12 cellular contexts compared by ENCODE assay signal in the genomic region with DNA sequence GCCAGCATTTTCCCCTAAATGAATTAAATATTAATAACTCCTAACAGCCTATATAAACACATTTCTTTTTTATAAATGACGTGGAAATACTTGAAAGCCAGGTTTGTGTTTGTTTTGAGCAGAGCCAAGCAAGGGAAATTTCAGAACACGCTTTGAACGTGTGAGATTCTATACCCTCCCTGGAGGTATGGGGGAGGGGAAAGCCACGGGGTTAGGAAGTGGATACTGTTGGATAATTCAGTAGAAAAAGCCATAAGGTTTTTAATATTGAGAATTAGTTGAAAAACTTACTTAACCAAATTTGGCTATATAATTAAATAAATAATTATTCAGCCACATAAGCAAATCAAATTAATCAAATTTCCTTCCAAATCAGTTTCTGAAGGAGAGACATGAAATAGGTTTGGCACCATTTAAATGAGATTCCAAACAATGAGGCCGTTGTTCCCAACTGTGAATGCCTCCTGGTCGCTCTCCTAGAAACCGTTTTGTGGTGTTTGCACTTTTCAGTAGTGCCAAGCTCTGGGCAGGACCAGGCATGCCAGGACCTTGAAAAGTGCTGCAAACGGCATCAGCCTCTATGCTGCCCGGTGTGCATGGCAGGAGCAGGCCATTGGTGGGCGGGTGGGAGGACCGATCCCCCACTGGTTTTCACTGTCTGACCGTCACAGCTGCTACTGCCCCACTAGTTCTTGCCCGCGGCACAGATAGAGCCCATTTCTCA.
DNase-seq lines count a peak whose midpoint lies in the region; ATAC-seq and TF ChIP-seq lines count a peak whose summit lies in the region.
"Had no signal": no experiment of that assay in that cellular context is flagged by ENCODE, and none has a peak within 500 bp of the region (broad histone marks: within the 10 kb centered on the region; RNA-seq: fewer than 3 reads in every experiment).

No MANE protein-coding gene starts in this region.

- H3K4me3 ChIP-seq in HUES6 (ENCODE audit: low read depth, low read length): peak overlapping the region; percentile 38; the same call in 1 of the 2 replicates
- H3K4me3 ChIP-seq in epithelial cell of esophagus (ENCODE audit: low read length): no peak overlapping the region
- no peak overlapping the region for H3K4me3 ChIP-seq in gastrocnemius medialis

- H3K4me3 Mint-ChIP-seq in T-helper 2 cell treated with Interferon-gamma antibody and Interleukin-4, amounts not matched to agents 5 μg/mL and 100 μg/mL, for 36 hours: no peak overlapping the region
- H3K4me3 Mint-ChIP-seq in type B pancreatic cell: no peak overlapping the region

- H3K9me3 Mint-ChIP-seq in T-helper 2 cell treated with Interferon-gamma antibody and Interleukin-4, amounts not matched to agents 5 μg/mL and 100 μg/mL, for 36 hours: no peaks in the 10 kb centered on the region
- no peaks in the 10 kb centered on the region for H3K9me3 Mint-ChIP-seq in type B pancreatic cell

- H3K27me3 ChIP-seq in HUES6 (ENCODE audit: control insufficient read depth, insufficient read depth, low read length): no peaks in the 10 kb centered on the region
- H3K27me3 ChIP-seq in gastrocnemius medialis: no peaks in the 10 kb centered on the region

- no peak for TF ChIP-seq POLR2A in gastrocnemius medialis (IDR thresholded peaks at IDR 0.05)

- TF ChIP-seq CTCF in epithelial cell of esophagus (IDR thresholded peaks at IDR 0.05; ENCODE audit: insufficient read depth, low read depth, low read length, missing control alignments) (no peak), gastrocnemius medialis (IDR thresholded peaks at IDR 0.05 in 4 of 5, conservative IDR thresholded peaks at IDR 0.05 in 1 of 5) (no peak), type B pancreatic cell (conservative IDR thresholded peaks at IDR 0.05) (no peak)

- H3K27ac Mint-ChIP-seq in T-helper 2 cell treated with Interferon-gamma antibody and Interleukin-4, amounts not matched to agents 5 μg/mL and 100 μg/mL, for 36 hours: no peak overlapping the region
- H3K27ac Mint-ChIP-seq in type B pancreatic cell: no peak overlapping the region

- H3K36me3 ChIP-seq in HUES6 (ENCODE audit: control insufficient read depth, insufficient read depth, low read length) (no peaks in the 10 kb centered on the region), gastrocnemius medialis (no peaks in the 10 kb centered on the region)

- H3K27me3 Mint-ChIP-seq in T-helper 2 cell treated with Interferon-gamma antibody and Interleukin-4, amounts not matched to agents 5 μg/mL and 100 μg/mL, for 36 hours (ENCODE audit: low read depth): no peaks in the 10 kb centered on the region
- no peaks in the 10 kb centered on the region for H3K27me3 Mint-ChIP-seq in type B pancreatic cell

- no peaks in the 10 kb centered on the region for H3K4me1 Mint-ChIP-seq in T-helper 2 cell treated with Interferon-gamma antibody and Interleukin-4, amounts not matched to agents 5 μg/mL and 100 μg/mL, for 36 hours (ENCODE audit: low read depth)
- no peaks in the 10 kb centered on the region for H3K4me1 Mint-ChIP-seq in type B pancreatic cell (ENCODE audit: unreplicated experiment)

- intact Hi-C loops in posterior cingulate gyrus (cut with DNase I): no loop called here
- intact Hi-C loops in gastrocnemius medialis (cut with DNase I; ENCODE audit: low total_unique reads): no loop called here

- H3K27ac ChIP-seq in HUES6 (ENCODE audit: low read depth, low read length) (no peak overlapping the region), gastrocnemius medialis (no peak overlapping the region)

- no peak for ATAC-seq in gastrocnemius medialis

- peaks cover 7% of the 10 kb centered on the region; the same call in 1 of the 2 replicates for H3K9me3 ChIP-seq in HUES6 (ENCODE audit: control insufficient read depth, insufficient read depth, low read depth, low read length)
- no peaks in the 10 kb centered on the region for H3K9me3 ChIP-seq in gastrocnemius medialis

- no peaks in the 10 kb centered on the region; the same call in 1 of the 2 replicates for H3K4me1 ChIP-seq in HUES6 (ENCODE audit: control insufficient read depth, insufficient read depth, low read length)
- H3K4me1 ChIP-seq in gastrocnemius medialis: no peaks in the 10 kb centered on the region

- peaks cover 2% of the 10 kb centered on the region for H3K36me3 Mint-ChIP-seq in T-helper 2 cell treated with Interferon-gamma antibody and Interleukin-4, amounts not matched to agents 5 μg/mL and 100 μg/mL, for 36 hours (ENCODE audit: low read depth)
- no peaks in the 10 kb centered on the region for H3K36me3 Mint-ChIP-seq in type B pancreatic cell

- no peak overlapping the region for H3K9ac ChIP-seq in HUES6 (ENCODE audit: low read length)

- in situ Hi-C loops in gastrocnemius medialis (cut with MboI; ENCODE audit: low sequenced_read_pairs in 4 of 4): no loop called here

- peak; percentile 99 for DNase-seq in NCI-H526 treated with DMSO at 0.1 percent for 48 hours (lab: John Stamatoyannopoulos, UW)
- peak; percentile 74 for DNase-seq in epithelial cell of esophagus (ENCODE audit: low read depth)
- DNase-seq in posterior cingulate gyrus: peak in 6 of 10 donors; percentile 17 to 27 (median 22)
- no peak for DNase-seq in NK-92 (lab: John Stamatoyannopoulos, UW; ENCODE audit: unreplicated experiment)
- DNase-seq in gastrocnemius medialis: no peak
- DNase-seq in T-helper 2 cell treated with Interferon-gamma antibody and Interleukin-4, amounts not matched to agents 5 μg/mL and 100 μg/mL, for 36 hours (ENCODE audit: low spot score): no peak
- no peak for DNase-seq in type B pancreatic cell (ENCODE audit: extremely low spot score, unreplicated experiment)
- DNase-seq: activated effector memory CD4-positive, alpha-beta T cell treated with anti-CD3 and anti-CD28 coated beads, Interleukin-2, amount 50 U/mL, for 16 hours; GDM1; NCI-H2029; T1000 had no signal

Comparison
In these comparisons a context has a peak if more than half of its experiments do, and no peak if none do; other contexts are left out.
1. DNase-seq: peak in NCI-H526 treated with DMSO at 0.1 percent for 48 hours (single experiment), epithelial cell of esophagus (single experiment) and posterior cingulate gyrus (6 of 10); none in NK-92 (single experiment), gastrocnemius medialis (0 of 2), T-helper 2 cell treated with Interferon-gamma antibody and Interleukin-4, amounts not matched to agents 5 μg/mL and 100 μg/mL, for 36 hours (single experiment) and type B pancreatic cell (single experiment).